8 cellular contexts compared by ENCODE assay signal in the genomic region with DNA sequence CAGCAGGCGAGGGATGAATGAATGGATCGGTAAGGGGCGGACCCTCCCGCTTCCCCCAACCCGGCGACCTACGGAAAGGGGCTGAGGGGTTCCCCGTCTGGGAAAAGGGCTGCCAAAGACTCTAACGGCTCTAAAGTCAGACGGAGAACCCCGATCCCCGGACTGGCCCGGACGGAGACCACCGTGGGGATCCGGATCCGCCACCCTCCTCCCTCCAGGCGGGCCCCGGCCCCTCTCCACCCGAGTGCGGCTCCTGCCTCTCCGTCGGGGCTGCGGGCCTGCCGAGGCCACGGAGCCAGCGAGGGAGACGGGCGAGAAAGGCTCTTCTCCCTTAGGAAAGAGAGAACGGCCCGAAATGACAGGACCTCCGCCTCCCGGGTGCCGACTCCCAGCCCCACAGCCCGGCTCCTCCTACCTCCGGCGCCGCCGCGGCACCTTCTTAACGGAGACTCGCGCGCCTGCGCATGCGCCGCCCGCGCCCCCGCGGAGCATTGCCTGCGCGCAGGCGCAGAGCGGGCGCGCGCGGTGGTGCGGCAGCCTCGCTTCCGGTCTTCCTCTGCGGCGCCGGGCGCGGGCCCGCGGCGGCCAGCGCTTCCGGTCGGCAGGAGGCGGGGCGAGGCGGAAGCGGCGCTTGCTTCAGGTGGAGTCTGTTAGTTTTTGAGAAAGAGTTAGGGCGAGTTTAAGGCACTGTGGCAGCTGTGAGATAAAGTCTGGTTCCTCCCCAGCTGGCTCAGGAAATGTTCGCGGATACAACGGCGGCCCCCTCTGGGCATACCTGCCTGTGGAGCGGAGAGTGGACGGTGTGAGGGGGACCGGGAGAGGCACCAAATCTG.
DNase-seq lines count a peak whose midpoint lies in the region; ATAC-seq and TF ChIP-seq lines count a peak whose summit lies in the region.

Gene SLX4, minus strand, starts transcription at position 462 of the 833 bp plus-strand sequence. CDS start 2,642 bp downstream, outside the sequence.

- H3K27ac ChIP-seq in caudate nucleus (ENCODE audit: low read depth, low read length): peak within 1 kb of the TSS; percentile 78

- ATAC-seq in GM19043 (IDR thresholded peaks at IDR 0.05; ENCODE audit: low read depth, unreplicated experiment) (peak; percentile 81), HG03342 (IDR thresholded peaks at IDR 0.05; ENCODE audit: unreplicated experiment) (peak; percentile 78)

- DNase-seq in AG09319 (ENCODE audit: extremely low read depth, low read depth): peak; percentile 74
- peak; percentile 77 to 96 for DNase-seq in NCI-H446 (lab: John Stamatoyannopoulos, UW)
- DNase-seq in activated CD4-positive, CD25-positive, alpha-beta regulatory T cell (lab: John Stamatoyannopoulos, UW): peak; percentile 77 to 92 (median 86)
- peak in 58 of 61 donors; percentile 10 to 90 (median 74) for DNase-seq in caudate nucleus (lab: John Stamatoyannopoulos, UW)
- DNase-seq in islet precursor cell: peak; percentile 94
- DNase-seq in stimulated activated CD4-positive, alpha-beta T cell treated with anti-CD3 and anti-CD28 coated beads, Interleukin-12 subunit alpha, Interleukin-12 subunit beta, amount 100 ng/mL, for 24 hours (ENCODE audit: low read depth in 2 of 2): peak; percentile 78

- no peak for TF ChIP-seq CTCF in AG09319 (IDR thresholded peaks at IDR 0.05; ENCODE audit: low read depth, low read length)

Comparison
In these comparisons a context has a peak if more than half of its experiments do, and no peak if none do; other contexts are left out.
1. Peak in every context shown above with its lines: DNase-seq, ATAC-seq and H3K27ac ChIP-seq.